1 cellular context compared by ENCODE assay signal in genomic region chr1:3729594-3730555, GRCh38.
TF ChIP-seq lines count a peak whose summit lies in the region.

No MANE protein-coding gene starts in this region.

TF ChIP-seq in GM12878, 131 proteins besides CTCF, POLR2A, EP300 and RAD21:
- TF ChIP-seq DPF2 (IDR thresholded peaks at IDR 0.05) (no peak), ZNF592 (IDR thresholded peaks at IDR 0.05) (no peak), MXI1 (IDR thresholded peaks at IDR 0.05; ENCODE audit: low read depth, low read length) (no peak), MTA2 (IDR thresholded peaks at IDR 0.05; ENCODE audit: low read depth) (no peak), SREBF1 (IDR thresholded peaks at IDR 0.05; ENCODE audit: low read length) (no peak), MYC (IDR thresholded peaks at IDR 0.05; ENCODE audit: insufficient read depth, insufficient read length, insufficient replicate concordance, low read length, severe bottlenecking) (no peak), GATAD2B (conservative IDR thresholded peaks at IDR 0.05; ENCODE audit: low read depth) (no peak), NRF1 (conservative IDR thresholded peaks at IDR 0.05; ENCODE audit: low read depth, low read length) (no peak), RAD51 (IDR thresholded peaks at IDR 0.05) (no peak), STAT1 (conservative IDR thresholded peaks at IDR 0.05) (no peak), YBX1 (IDR thresholded peaks at IDR 0.05) (no peak), PKNOX1 (IDR thresholded peaks at IDR 0.05) (no peak), KLF5 (IDR thresholded peaks at IDR 0.05; ENCODE audit: partially characterized antibody) (no peak), USF2 (IDR thresholded peaks at IDR 0.05; ENCODE audit: borderline replicate concordance, low read depth, low read length) (no peak), EED (IDR thresholded peaks at IDR 0.05; ENCODE audit: low read depth) (no peak), IKZF2 (IDR thresholded peaks at IDR 0.05) (no peak), MLLT1 (IDR thresholded peaks at IDR 0.05) (no peak), CHD4 (IDR thresholded peaks at IDR 0.05) (no peak)
